Comparison of ENCODE assay signal across 7 cellular contexts in the genomic region with DNA sequence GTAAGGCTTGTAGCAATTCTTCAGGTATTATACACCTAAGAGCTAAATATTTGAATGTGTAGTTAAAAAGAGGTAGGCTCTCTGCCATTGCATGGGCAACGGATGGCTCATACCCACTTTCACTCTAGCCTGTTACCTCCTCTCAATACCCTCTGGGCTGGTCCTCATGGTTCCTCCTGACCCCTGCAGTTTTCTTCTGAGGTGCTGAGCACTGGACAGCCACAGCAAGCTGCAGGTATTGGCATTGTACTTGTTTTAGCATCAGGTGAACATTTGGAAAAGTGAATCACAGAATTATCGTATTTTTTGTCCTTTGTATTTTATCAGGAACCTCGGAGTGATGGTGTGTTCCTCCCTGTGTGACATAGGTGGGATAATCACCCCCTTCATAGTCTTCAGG. TPM values are rescaled to one million over a fixed set of nuclear protein-coding genes. Genes with fewer than 3 reads are reported as not detected.
"Had no signal": no experiment of that assay in that cellular context is flagged by ENCODE, and none has a peak within 500 bp of the region (broad histone marks: within the 10 kb centered on the region; RNA-seq: fewer than 3 reads in every experiment).

No MANE protein-coding gene starts in this region.

- H3K27ac Mint-ChIP-seq: IgD-negative memory B cell had no signal

- H3K4me3 ChIP-seq: K562 had no signal

- H3K27ac ChIP-seq: HL-60 had no signal

- ATAC-seq: HepG2, K562 had no signal

- DNase-seq: KBM-7, KG1 had no signal

- H3K4me1 Mint-ChIP-seq: IgD-negative memory B cell had no signal

RNA-seq across cellular contexts. Expression of a gene that starts 32.9 kb away (rescaled TPM):
- total RNA-seq: IMR-90 had no signal
